Comparison of ENCODE assay signal across 14 cellular contexts in the genomic region with DNA sequence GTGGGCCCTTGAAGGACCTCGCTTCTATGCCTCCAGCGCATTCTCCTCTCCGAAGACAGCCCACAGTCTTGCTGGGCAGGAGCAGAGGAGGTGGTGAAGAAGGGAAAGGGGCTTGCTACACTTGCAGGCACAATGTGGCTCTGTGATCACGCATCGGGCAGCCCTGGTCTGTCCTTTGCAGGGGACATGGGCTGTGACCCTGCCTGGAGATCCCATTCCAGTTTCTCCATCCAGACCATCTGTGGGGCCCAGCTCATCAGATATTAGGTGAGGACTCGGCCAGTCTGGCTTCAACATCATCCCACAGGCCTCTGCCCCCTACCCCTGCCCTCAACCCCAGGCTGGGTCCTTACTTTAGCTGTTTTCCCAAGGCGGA. TPM values are rescaled to one million over a fixed set of nuclear protein-coding genes. Genes with fewer than 3 reads are reported as not detected.
A peak's percentile ranks its signal among the peaks of the same experiment; 100 is the strongest.
DNase-seq lines count a peak whose midpoint lies in the region; ATAC-seq and TF ChIP-seq lines count a peak whose summit lies in the region.
"Had no signal": no experiment of that assay in that cellular context is flagged by ENCODE, and none has a peak within 500 bp of the region (broad histone marks: within the 10 kb centered on the region; RNA-seq: fewer than 3 reads in every experiment).

No MANE protein-coding gene starts in this region.

- no peaks in the 10 kb centered on the region for H3K36me3 ChIP-seq in DOHH2 (ENCODE audit: control insufficient read depth, low read length)
- H3K36me3 ChIP-seq in liver (ENCODE audit: control insufficient read depth in 4 of 4, insufficient read depth in 3 of 4, low read depth in 1 of 4, low read length in 3 of 4) = no peaks in the 10 kb centered on the region
- H3K36me3 ChIP-seq in trophoblast cell (ENCODE audit: control insufficient read depth in 1 of 2, insufficient read depth in 2 of 2, low read length in 2 of 2) = no peaks in the 10 kb centered on the region

- peak overlapping the region; percentile 69 for H3K4me3 Mint-ChIP-seq in stimulated activated effector memory CD8-positive, alpha-beta T cell treated with anti-CD3 and anti-CD28 coated beads, Interleukin-12 subunit alpha, Interleukin-12 subunit beta, amount 100 ng/mL, for 72 hours

- no peak for TF ChIP-seq RAD21 in liver (IDR thresholded peaks at IDR 0.05)

- H3K9me3 ChIP-seq in DOHH2 (ENCODE audit: control insufficient read depth, insufficient read depth, low read length) (no peaks in the 10 kb centered on the region), liver (ENCODE audit: control insufficient read depth in 4 of 4, low read length in 3 of 4) (no peaks in the 10 kb centered on the region), trophoblast cell (ENCODE audit: insufficient read depth, low read depth, low read length) (no peaks in the 10 kb centered on the region)

- no peaks in the 10 kb centered on the region for H4K20me1 ChIP-seq in DOHH2 (ENCODE audit: control insufficient read depth, insufficient read depth, low read depth, low read length)

- H3K4me2 ChIP-seq in DOHH2 (ENCODE audit: low read length) (peak overlapping the region; percentile 91; the same call in 1 of the 2 replicates), trophoblast cell (ENCODE audit: low read length) (no peak overlapping the region)
- H3K4me2 ChIP-seq: KMS-11 had no signal

- H2BK12ac ChIP-seq in trophoblast cell (ENCODE audit: low read length) = no peak overlapping the region

- H3K9me3 Mint-ChIP-seq in stimulated activated effector memory CD8-positive, alpha-beta T cell treated with anti-CD3 and anti-CD28 coated beads, Interleukin-12 subunit alpha, Interleukin-12 subunit beta, amount 100 ng/mL, for 72 hours = no peaks in the 10 kb centered on the region
- H3K9me3 Mint-ChIP-seq: activated T-cell treated with anti-CD3 and anti-CD28 coated beads, Interleukin-2, amount 50 U/mL, for 24 hours had no signal

- no peak overlapping the region for H2AFZ ChIP-seq in trophoblast cell (ENCODE audit: insufficient read depth, low read length, poor library complexity)

- peaks cover 16% of the 10 kb centered on the region for H3K4me1 Mint-ChIP-seq in stimulated activated effector memory CD8-positive, alpha-beta T cell treated with anti-CD3 and anti-CD28 coated beads, Interleukin-12 subunit alpha, Interleukin-12 subunit beta, amount 100 ng/mL, for 72 hours

- no peak overlapping the region for H4K91ac ChIP-seq in trophoblast cell (ENCODE audit: low read depth, low read length)

- H3F3A ChIP-seq in DOHH2 (ENCODE audit: control insufficient read depth, insufficient read depth) = no peaks in the 10 kb centered on the region

- H3K14ac ChIP-seq in trophoblast cell (ENCODE audit: low read length) = no peak overlapping the region

- WGBS in liver = 36% methylated on average over 7 of the region's 7 CpGs
- no CpG with 5 or more reads among the region's 7 CpGs for WGBS in trophoblast cell (ENCODE audit: extremely low coverage, insufficient coverage, insufficient read length)

- H3K27me3 ChIP-seq in DOHH2 (ENCODE audit: control insufficient read depth, low read length) (no peaks in the 10 kb centered on the region), liver (ENCODE audit: control insufficient read depth in 4 of 4, insufficient read depth in 4 of 4, low read length in 3 of 4) (no peaks in the 10 kb centered on the region), trophoblast cell (ENCODE audit: insufficient read depth, low read length) (no peaks in the 10 kb centered on the region)

- no peak overlapping the region for H4K8ac ChIP-seq in trophoblast cell (ENCODE audit: low read depth, low read length)

- no peaks in the 10 kb centered on the region for H3K79me2 ChIP-seq in DOHH2 (ENCODE audit: control insufficient read depth, low read length)
- H3K79me2 ChIP-seq in trophoblast cell (ENCODE audit: control insufficient read depth, insufficient read depth, low read length, poor library complexity) = no peaks in the 10 kb centered on the region

- no peaks in the 10 kb centered on the region for H3K9me2 ChIP-seq in DOHH2 (replicated peaks; ENCODE audit: control insufficient read depth, low read length)

- DNase-seq in stimulated activated effector memory CD8-positive, alpha-beta T cell treated with anti-CD3 and anti-CD28 coated beads, Interleukin-12 subunit alpha, Interleukin-12 subunit beta, amount 100 ng/mL, for 72 hours (ENCODE audit: low spot score in 2 of 2) = no peak
- DNase-seq in trophoblast cell = no peak
- no peak for DNase-seq in stimulated activated CD4-positive, alpha-beta T cell treated with anti-CD3 and anti-CD28 coated beads, Interleukin-4, amount 100 ng/mL, for 1 hour

- no peaks in the 10 kb centered on the region for H3K79me1 ChIP-seq in trophoblast cell (ENCODE audit: low read length)

- H2BK120ac ChIP-seq in trophoblast cell (ENCODE audit: insufficient read depth, low read length, poor library complexity) = no peak overlapping the region

- no peak overlapping the region for H3K18ac ChIP-seq in trophoblast cell (ENCODE audit: low read length)

- H3K23ac ChIP-seq in trophoblast cell (ENCODE audit: low read length) = no peak overlapping the region

- no peak overlapping the region for H3K4ac ChIP-seq in trophoblast cell (ENCODE audit: low read depth, low read length)

- TF ChIP-seq CTCF in DOHH2 (IDR thresholded peaks at IDR 0.05; ENCODE audit: low read depth, low read length, poor library complexity, severe bottlenecking) (no peak), VCaP (conservative IDR thresholded peaks at IDR 0.05) (no peak), liver (IDR thresholded peaks at IDR 0.05; ENCODE audit: low read depth, low read length, missing input control) (no peak)

- H3K36me3 Mint-ChIP-seq in stimulated activated effector memory CD8-positive, alpha-beta T cell treated with anti-CD3 and anti-CD28 coated beads, Interleukin-12 subunit alpha, Interleukin-12 subunit beta, amount 100 ng/mL, for 72 hours = peaks cover 5% of the 10 kb centered on the region

- H3K4me3 ChIP-seq in DOHH2 (ENCODE audit: low read length) (no peak overlapping the region), liver (ENCODE audit: low read depth in 1 of 3, low read length in 3 of 3) (peak overlapping the region; percentile 58 to 73 (median 59)), trophoblast cell (ENCODE audit: low read depth, low read length) (no peak overlapping the region)

- no peak overlapping the region for H3K27ac Mint-ChIP-seq in stimulated activated effector memory CD8-positive, alpha-beta T cell treated with anti-CD3 and anti-CD28 coated beads, Interleukin-12 subunit alpha, Interleukin-12 subunit beta, amount 100 ng/mL, for 72 hours

- peak overlapping the region; percentile 48 to 81 for H3K9ac ChIP-seq in liver (ENCODE audit: low read depth in 1 of 2, low read length in 2 of 2)
- no peak overlapping the region for H3K9ac ChIP-seq in trophoblast cell (ENCODE audit: low read length)
- H3K9ac ChIP-seq: KMS-11 had no signal

- H3K27ac ChIP-seq in DOHH2 (ENCODE audit: low read depth, low read length) (no peak overlapping the region), VCaP (peak overlapping the region; percentile 69), liver (ENCODE audit: low read depth in 1 of 2, low read length in 2 of 2) (peak overlapping the region; percentile 86 to 94), trophoblast cell (ENCODE audit: low read depth, low read length) (no peak overlapping the region)
- H3K27ac ChIP-seq: KMS-11 had no signal

- no peak for ATAC-seq in stimulated activated effector memory CD8-positive, alpha-beta T cell treated with anti-CD3 and anti-CD28 coated beads, Interleukin-12 subunit alpha, Interleukin-12 subunit beta, amount 100 ng/mL, for 72 hours
- no peak for ATAC-seq in GM19452 (IDR thresholded peaks at IDR 0.05; ENCODE audit: unreplicated experiment)

- H3K4me1 ChIP-seq in DOHH2 (ENCODE audit: control insufficient read depth, low read length) (peaks cover 13% of the 10 kb centered on the region), liver (ENCODE audit: control insufficient read depth in 4 of 4, insufficient read depth in 4 of 4, low read length in 3 of 4) (peaks cover 18 to 86% (median 56%) of the 10 kb centered on the region in 4 donors), trophoblast cell (ENCODE audit: control insufficient read depth in 1 of 2, insufficient read depth in 2 of 2, low read length in 2 of 2) (peaks cover 10 to 12% of the 10 kb centered on the region in 2 experiments)

- no peak overlapping the region for H4K12ac ChIP-seq in trophoblast cell (ENCODE audit: low read depth, low read length)

- H2BK5ac ChIP-seq in trophoblast cell (ENCODE audit: low read depth, low read length, poor library complexity) = no peak overlapping the region

- no peak overlapping the region for H2AK5ac ChIP-seq in trophoblast cell (ENCODE audit: low read length)

TF ChIP-seq in liver, 16 proteins besides CTCF, POLR2A, EP300 and RAD21 (continues in another document):
- no peak for TF ChIP-seq HNF4A (conservative IDR thresholded peaks at IDR 0.05)
- TF ChIP-seq, protein P1, sequence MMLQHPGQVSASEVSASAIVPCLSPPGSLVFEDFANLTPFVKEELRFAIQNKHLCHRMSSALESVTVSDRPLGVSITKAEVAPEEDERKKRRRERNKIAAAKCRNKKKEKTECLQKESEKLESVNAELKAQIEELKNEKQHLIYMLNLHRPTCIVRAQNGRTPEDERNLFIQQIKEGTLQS (IDR thresholded peaks at IDR 0.05) = no peak
- TF ChIP-seq NR2F2 (IDR thresholded peaks at IDR 0.05) = no peak
- no peak for TF ChIP-seq FOXA2 (IDR thresholded peaks at IDR 0.05)

RNA-seq across cellular contexts. Expression of a gene that starts 0.8 kb away (rescaled TPM):
- 1,000 to 10,000 TPM; 4,271 to 5,120 TPM for total RNA-seq in liver
- polyA plus RNA-seq in liver = over 10,000 TPM; 12,059 to 17,093 TPM
- polyA plus RNA-seq in trophoblast cell (2013) = 2.0 and 2.3 TPM in 2 replicates
- total RNA-seq: bronchial epithelial cell, dermis microvascular lymphatic vessel endothelial cell, mammary epithelial cell had no signal

RNA-seq across cellular contexts. Expression of a gene that starts 6.9 kb away (rescaled TPM):
- total RNA-seq in liver = 1,000 to 10,000 TPM in 1 of 2 donors, 100 to 1,000 TPM in 1; 608 to 5,828 TPM
- polyA plus RNA-seq in liver = over 10,000 TPM; 12,787 to 24,129 TPM
- 3.6 and 4.9 TPM in 2 replicates for polyA plus RNA-seq in trophoblast cell (2013)
- total RNA-seq: bronchial epithelial cell, dermis microvascular lymphatic vessel endothelial cell, mammary epithelial cell, temporal lobe had no signal
- polyA plus RNA-seq: mammary epithelial cell had no signal

RNA-seq across cellular contexts. Expression of a gene that starts 13.5 kb away (rescaled TPM):
- total RNA-seq in liver = 100 to 1,000 TPM in 1 of 2 donors, under 1 TPM in 1; 0.89 to 171 TPM
- 100 to 1,000 TPM in 1 of 2 donors, 10 to 100 TPM in 1; 90.5 to 382 TPM for polyA plus RNA-seq in liver
- polyA plus RNA-seq in trophoblast cell (2013) = 0.07 and 0.11 TPM in 2 replicates
- total RNA-seq: bronchial epithelial cell, dermis microvascular lymphatic vessel endothelial cell, mammary epithelial cell, temporal lobe had no signal
- polyA plus RNA-seq: mammary epithelial cell had no signal

RNA-seq across cellular contexts. Expression of a gene that starts 45.0 kb away (rescaled TPM):
- 1,000 to 10,000 TPM in 1 of 2 donors, 1 to 10 TPM in 1; 7.3 to 1,045 TPM for total RNA-seq in liver
- 100 to 1,000 TPM; 481 to 996 TPM for polyA plus RNA-seq in liver
- 0.14 and 0.19 TPM in 2 replicates for polyA plus RNA-seq in trophoblast cell (2013)
- total RNA-seq: bronchial epithelial cell, dermis microvascular lymphatic vessel endothelial cell, mammary epithelial cell, omental fat pad, temporal lobe had no signal
- polyA plus RNA-seq: mammary epithelial cell had no signal

RNA-seq across cellular contexts. Expression of a gene that starts 48.8 kb away (rescaled TPM):
- 10 to 100 TPM in 1 of 2 donors, 1 to 10 TPM in 1; 9.4 to 56.1 TPM for total RNA-seq in liver
- 10 to 100 TPM; 17.9 to 18.8 TPM for polyA plus RNA-seq in liver
- polyA plus RNA-seq in trophoblast cell (2013) = 47.5 and 52.1 TPM in 2 replicates

Comparison
In these comparisons a context has a peak if more than half of its experiments do, and no peak if none do; other contexts are left out.
1. H3K27ac ChIP-seq: peak in VCaP (single experiment) and liver (2 of 2); none in DOHH2 (single experiment) and trophoblast cell (single experiment).
2. H3K4me3 ChIP-seq: peak in liver (3 of 3); none in DOHH2 (single experiment) and trophoblast cell (single experiment).